8 cellular contexts compared by ENCODE assay signal in the genomic region with DNA sequence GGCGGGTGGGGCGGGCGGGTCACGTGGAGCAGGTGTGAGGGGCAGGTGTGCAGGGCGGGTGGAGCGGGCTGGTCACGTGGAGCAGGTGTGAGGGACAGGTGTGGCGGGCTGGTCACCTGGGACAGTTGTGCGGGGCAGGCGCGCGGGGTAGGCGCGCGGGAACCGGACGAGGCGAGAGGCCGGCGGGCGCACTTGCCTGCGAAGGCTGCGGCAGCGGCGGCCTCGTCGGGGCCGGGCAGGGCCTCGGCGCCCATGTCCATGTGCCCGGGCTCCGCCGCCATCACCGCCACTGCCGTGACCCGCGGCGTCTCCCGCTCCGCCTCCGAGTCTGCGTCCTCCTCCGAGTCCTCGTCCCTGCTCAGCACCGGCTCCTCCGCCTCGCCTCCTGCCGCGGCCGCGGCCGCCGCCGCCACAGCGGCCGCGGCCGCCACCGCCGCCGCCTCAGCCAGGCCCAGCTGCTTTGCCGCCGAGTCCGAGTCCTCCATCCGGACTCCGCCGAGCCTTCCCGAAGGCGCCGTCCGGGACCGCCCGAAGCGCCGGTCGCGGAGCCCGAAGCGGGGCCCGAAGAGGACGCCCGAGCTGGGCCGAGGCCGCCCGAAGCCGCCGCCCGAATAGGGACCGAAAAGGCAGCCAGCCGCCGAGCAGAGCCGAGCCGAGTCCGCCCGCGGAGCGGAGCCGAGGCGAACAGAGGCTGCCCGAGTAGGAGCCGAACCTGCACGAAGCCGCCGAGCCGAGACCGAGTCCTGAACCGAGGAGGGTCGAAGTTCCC. TPM values are rescaled to one million over a fixed set of nuclear protein-coding genes. Genes with fewer than 3 reads are reported as not detected.
DNase-seq lines count a peak whose midpoint lies in the region; ATAC-seq and TF ChIP-seq lines count a peak whose summit lies in the region.

A gene with protein sequence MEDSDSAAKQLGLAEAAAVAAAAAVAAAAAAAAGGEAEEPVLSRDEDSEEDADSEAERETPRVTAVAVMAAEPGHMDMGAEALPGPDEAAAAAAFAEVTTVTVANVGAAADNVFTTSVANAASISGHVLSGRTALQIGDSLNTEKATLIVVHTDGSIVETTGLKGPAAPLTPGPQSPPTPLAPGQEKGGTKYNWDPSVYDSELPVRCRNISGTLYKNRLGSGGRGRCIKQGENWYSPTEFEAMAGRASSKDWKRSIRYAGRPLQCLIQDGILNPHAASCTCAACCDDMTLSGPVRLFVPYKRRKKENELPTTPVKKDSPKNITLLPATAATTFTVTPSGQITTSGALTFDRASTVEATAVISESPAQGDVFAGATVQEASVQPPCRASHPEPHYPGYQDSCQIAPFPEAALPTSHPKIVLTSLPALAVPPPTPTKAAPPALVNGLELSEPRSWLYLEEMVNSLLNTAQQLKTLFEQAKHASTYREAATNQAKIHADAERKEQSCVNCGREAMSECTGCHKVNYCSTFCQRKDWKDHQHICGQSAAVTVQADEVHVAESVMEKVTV (minus strand): TSS at position 660 of the 769 bp plus-strand sequence. CDS start 175 bp downstream, at position 485.

- peak within 1 kb of the TSS; percentile 99 for H3K4ac ChIP-seq in trophoblast cell (ENCODE audit: low read depth, low read length)

- whole genome bisulfite sequencing in adipose tissue, 3 donors: 1 to 3% (median 3%) methylated on average over 62 to 108 of the region's 108 CpGs
- no CpG with 5 or more reads among the region's 108 CpGs for WGBS in trophoblast cell (ENCODE audit: extremely low coverage, insufficient coverage, insufficient read length)
- whole genome bisulfite sequencing in transverse colon (ENCODE audit: low coverage in 1 of 2), 2 donors: 1% methylated on average over 96 of the region's 108 CpGs; no CpG with 5 or more reads in 1 of the 2 donors

- H3K4me2 ChIP-seq in trophoblast cell (ENCODE audit: low read length): peak within 1 kb of the TSS; percentile 78

- H4K12ac ChIP-seq in trophoblast cell (ENCODE audit: low read depth, low read length): peak within 1 kb of the TSS; percentile 100

- DNase-seq in NCI-H1417 treated with DMSO at 0.1 percent for 48 hours (lab: John Stamatoyannopoulos, UW): peak; percentile 72
- DNase-seq in T follicular helper cell (ENCODE audit: low read depth): peak; percentile 99
- DNase-seq in cardiac septum (ENCODE audit: low spot score): peak; percentile 100
- peak; percentile 98 to 99 for DNase-seq in trophoblast cell
- peak; percentile 99 for DNase-seq in transverse colon

- peaks cover 3 to 7% of the 10 kb centered on the region in 2 experiments for H3K36me3 ChIP-seq in trophoblast cell (ENCODE audit: control insufficient read depth in 1 of 2, insufficient read depth in 2 of 2, low read length in 2 of 2)
- H3K36me3 ChIP-seq in transverse colon: peaks cover 0 to 3% (median 0%) of the 10 kb centered on the region in 4 donors

- H2BK12ac ChIP-seq in trophoblast cell (ENCODE audit: low read length): no peak within 1 kb of the TSS

- H3K4me3 ChIP-seq in GM12875 (ENCODE audit: low read depth, low read length): peak within 1 kb of the TSS; percentile 87
- peak within 1 kb of the TSS; percentile 97 for H3K4me3 ChIP-seq in trophoblast cell (ENCODE audit: low read depth, low read length)
- H3K4me3 ChIP-seq in transverse colon: peak within 1 kb of the TSS; percentile 75 to 94 (median 80)

- peaks cover 24% of the 10 kb centered on the region for H3K79me2 ChIP-seq in trophoblast cell (ENCODE audit: control insufficient read depth, insufficient read depth, low read length, poor library complexity)

- TF ChIP-seq EP300 in transverse colon (IDR thresholded peaks at IDR 0.05; ENCODE audit: low read depth): no peak

- peak within 1 kb of the TSS; percentile 94 for H2AFZ ChIP-seq in trophoblast cell (ENCODE audit: insufficient read depth, low read length, poor library complexity)

- no peak for TF ChIP-seq POLR2A in transverse colon (IDR thresholded peaks at IDR 0.05)

- H3K27me3 ChIP-seq in trophoblast cell (ENCODE audit: insufficient read depth, low read length): no peaks in the 10 kb centered on the region
- no peaks in the 10 kb centered on the region for H3K27me3 ChIP-seq in transverse colon

- in situ Hi-C loops in transverse colon (cut with MboI; ENCODE audit: low pct_ligation_motif_present in 1 of 4, low pct_unique_long_range_greater_than_20kb in 1 of 4, low sequenced_read_pairs in 3 of 4): no loop called here

- H3K27ac ChIP-seq in adipose tissue (ENCODE audit: low read depth, low read length) (peak within 1 kb of the TSS; percentile 87), trophoblast cell (ENCODE audit: low read depth, low read length) (peak within 1 kb of the TSS; percentile 99), transverse colon (peak within 1 kb of the TSS; percentile 97 to 99 (median 98))

- peaks cover 26% of the 10 kb centered on the region for H3K79me1 ChIP-seq in trophoblast cell (ENCODE audit: low read length)

- peak; percentile 74 for ATAC-seq in HG02763 (IDR thresholded peaks at IDR 0.05; ENCODE audit: unreplicated experiment)

- peaks cover 33 to 35% of the 10 kb centered on the region in 2 experiments for H3K4me1 ChIP-seq in trophoblast cell (ENCODE audit: control insufficient read depth in 1 of 2, insufficient read depth in 2 of 2, low read length in 2 of 2)
- peaks cover 24 to 54% (median 42%) of the 10 kb centered on the region in 4 donors for H3K4me1 ChIP-seq in transverse colon

- intact Hi-C loops in cardiac septum (cut with DNase I): loop anchor here (1.0 kb wide), 1 partner anchor 53 kb away; a partner anchor contains a TSS
- intact Hi-C loops in transverse colon (cut with DNase I; ENCODE audit: low total_unique reads): no loop called here

- H4K91ac ChIP-seq in trophoblast cell (ENCODE audit: low read depth, low read length): peak within 1 kb of the TSS; percentile 99

- no peaks in the 10 kb centered on the region for H3K9me3 ChIP-seq in trophoblast cell (ENCODE audit: insufficient read depth, low read depth, low read length)
- no peaks in the 10 kb centered on the region for H3K9me3 ChIP-seq in transverse colon

- H4K8ac ChIP-seq in trophoblast cell (ENCODE audit: low read depth, low read length): peak within 1 kb of the TSS; percentile 100

- TF ChIP-seq CTCF in GM12875 (IDR thresholded peaks at IDR 0.05; ENCODE audit: borderline replicate concordance, insufficient read depth, low read depth, low read length) (no peak), transverse colon (IDR thresholded peaks at IDR 0.05) (no peak)

- no peak within 1 kb of the TSS for H3K23ac ChIP-seq in trophoblast cell (ENCODE audit: low read length)

- peak within 1 kb of the TSS; percentile 99 for H2AK5ac ChIP-seq in trophoblast cell (ENCODE audit: low read length)

- peak within 1 kb of the TSS; percentile 97 for H3K9ac ChIP-seq in trophoblast cell (ENCODE audit: low read length)

- peak within 1 kb of the TSS; percentile 99 for H2BK120ac ChIP-seq in trophoblast cell (ENCODE audit: insufficient read depth, low read length, poor library complexity)

- peak within 1 kb of the TSS; percentile 99 for H3K14ac ChIP-seq in trophoblast cell (ENCODE audit: low read length)

- H3K18ac ChIP-seq in trophoblast cell (ENCODE audit: low read length): peak within 1 kb of the TSS; percentile 98

- H2BK5ac ChIP-seq in trophoblast cell (ENCODE audit: low read depth, low read length, poor library complexity): peak within 1 kb of the TSS; percentile 99

RNA-seq across cellular contexts. Expression of the gene that starts here (rescaled TPM):
- 10 to 100 TPM; 18.3 to 28.0 (median 18.8) TPM for polyA plus RNA-seq in adipose tissue
- total RNA-seq in cardiac septum (21.3 TPM), transverse colon (10 to 100 TPM; 24.4 to 84.5 (median 34.0) TPM)
- polyA plus RNA-seq in trophoblast cell (2013): 24.6 and 25.8 TPM in 2 replicates

Comparison
In these comparisons a context has a peak if more than half of its experiments do, and no peak if none do; other contexts are left out.
1. Peak in every context shown above with its lines: DNase-seq, ATAC-seq, H3K4me3 ChIP-seq and H3K27ac ChIP-seq.